In the genomic region with DNA sequence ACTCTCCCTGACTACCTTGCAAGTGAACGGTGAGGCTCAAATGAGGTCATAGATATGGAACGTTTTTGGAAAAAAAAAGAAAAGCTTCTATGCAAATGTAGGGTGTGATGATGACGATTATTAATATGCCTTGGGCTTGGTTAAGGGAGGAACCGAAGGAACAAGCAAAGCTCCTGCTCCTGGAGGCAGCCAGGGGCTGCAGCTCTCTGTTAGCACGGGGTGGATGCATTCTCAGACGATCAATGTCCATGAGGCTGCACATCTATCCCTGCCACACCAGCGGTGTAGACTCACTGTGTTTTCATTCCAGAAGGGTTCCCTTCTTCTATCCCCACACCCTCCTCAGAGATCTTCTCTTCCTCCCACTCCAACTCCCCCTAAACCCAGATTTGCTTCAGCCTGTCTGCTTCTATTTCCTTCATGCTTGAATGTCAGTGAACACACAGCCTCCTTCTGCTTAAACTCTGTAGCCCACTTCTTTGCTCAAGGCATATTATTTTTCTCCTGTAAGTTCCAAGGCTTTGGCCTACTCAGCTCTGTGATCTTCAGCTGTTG, we compare ENCODE assay signal across 30 cellular contexts. TPM values are rescaled to one million over a fixed set of nuclear protein-coding genes. Genes with fewer than 3 reads are reported as not detected.
DNase-seq lines count a peak whose midpoint lies in the region; ATAC-seq, FAIRE-seq and TF ChIP-seq lines count a peak whose summit lies in the region.
"Had no signal": no experiment of that assay in that cellular context is flagged by ENCODE, and none has a peak within 500 bp of the region (broad histone marks: within the 10 kb centered on the region; RNA-seq: fewer than 3 reads in every experiment).

No MANE protein-coding gene starts in this region.

- no peak overlapping the region for H3K18ac ChIP-seq in H1 (ENCODE audit: extremely low read depth, low read length)

- H3K27me3 ChIP-seq in H1 (replicated peaks in 1 of 4; ENCODE audit: control insufficient read depth in 3 of 4, extremely low read depth in 1 of 4, insufficient read depth in 3 of 4, low read length in 3 of 4) (0 out of 7 replicates have a peak, but pooled peaks cover 0 to 2% (median 0%) of the 10 kb centered on the region in 4 experiments), parathyroid adenoma (ENCODE audit: control insufficient read depth, insufficient read depth, low read length) (no peaks in the 10 kb centered on the region)
- H3K27me3 ChIP-seq: BLaER1 treated with 17β-estradiol and CSF1 and Interleukin-3, amounts not matched to agents 10 nM and 100 nM; pancreas; upper lobe of left lung had no signal

- no peak overlapping the region for H2BK120ac ChIP-seq in H1 (replicated peaks; ENCODE audit: low read depth, low read length)

- no peak overlapping the region for H4K8ac ChIP-seq in H1 (ENCODE audit: extremely low read depth, insufficient read depth, low read length)

- H3K4me1 ChIP-seq in HEK293 (ENCODE audit: control insufficient read depth, insufficient read depth, low read length) (no peaks in the 10 kb centered on the region), OCI-LY7 (ENCODE audit: insufficient read depth, low read length, poor library complexity, severe bottlenecking) (peaks cover 4% of the 10 kb centered on the region), H1 (replicated peaks in 1 of 4; ENCODE audit: control insufficient read depth in 3 of 4, insufficient read depth in 4 of 4, low read length in 3 of 4) (no peaks in the 10 kb centered on the region), parathyroid adenoma (peaks cover 12% of the 10 kb centered on the region)
- H3K4me1 ChIP-seq: pancreas, spleen, upper lobe of left lung had no signal

- H3K4ac ChIP-seq in H1 (replicated peaks; ENCODE audit: insufficient read length, low read depth, low read length): no peak overlapping the region

- 79% methylated on average over 7 of the region's 7 CpGs; no CpG with 5 or more reads in 1 of the 2 experiments for WGBS in H1 (ENCODE audit: extremely low coverage in 1 of 2, insufficient coverage in 1 of 2, insufficient read length in 1 of 2, insufficient replicate concordance in 2 of 2, low coverage in 1 of 2, low lambda C conversion rate in 2 of 2, missing lambda C conversion rate in 1 of 2), 2 experiments

- intact Hi-C loops in OCI-LY7 (cut with micrococcal nuclease; ENCODE audit: unreplicated experiment): no loop called here

- H3K4me2 ChIP-seq in OCI-LY7 (ENCODE audit: low read length) (no peak overlapping the region), H1 (ENCODE audit: insufficient read depth in 1 of 2, low read depth in 2 of 2, low read length in 2 of 2) (no peak overlapping the region), parathyroid adenoma (ENCODE audit: low read length) (no peak overlapping the region)
- H3K4me2 ChIP-seq: BLaER1 treated with 17β-estradiol and CSF1 and Interleukin-3, amounts not matched to agents 10 nM and 100 nM; PC-9 had no signal

- H3K9me3 ChIP-seq in HEK293 (ENCODE audit: control insufficient read depth, insufficient read depth, low read depth, low read length) (no peaks in the 10 kb centered on the region), OCI-LY7 (ENCODE audit: low read length) (no peaks in the 10 kb centered on the region), H1 (ENCODE audit: insufficient read depth in 2 of 2, low read depth in 1 of 2, low read length in 1 of 2) (no peaks in the 10 kb centered on the region), parathyroid adenoma (ENCODE audit: control insufficient read depth, low read length) (no peaks in the 10 kb centered on the region)
- H3K9me3 ChIP-seq: pancreas, upper lobe of left lung had no signal

- no peak for FAIRE-seq in H1 (lab: Jason Lieb, UNC)
- FAIRE-seq: astrocyte, GM19239, keratinocyte, pancreas had no signal

- no peak overlapping the region for H2BK15ac ChIP-seq in H1 (ENCODE audit: low read length)

- H4K20me1 ChIP-seq in OCI-LY7 (ENCODE audit: insufficient read depth, low read length): no peaks in the 10 kb centered on the region
- no peaks in the 10 kb centered on the region for H4K20me1 ChIP-seq in H1 (replicated peaks in 1 of 2; ENCODE audit: control insufficient read depth in 1 of 2, insufficient read depth in 2 of 2, low read length in 2 of 2)
- H4K20me1 ChIP-seq: BLaER1 treated with 17β-estradiol and CSF1 and Interleukin-3, amounts not matched to agents 10 nM and 100 nM had no signal

- no peak overlapping the region for H4K5ac ChIP-seq in H1 (ENCODE audit: insufficient read length, low read depth, low read length)

- no peak for TF ChIP-seq EP300 in H1 (IDR thresholded peaks at IDR 0.05; ENCODE audit: borderline replicate concordance in 1 of 2, low read depth in 2 of 2, low read length in 2 of 2)

- CTCF ChIA-PET in HEK293 (lab: Yijun Ruan, JAX) (interaction anchor here (0.6 to 1.9 kb wide), 2 partner anchors 23 to 138 kb away, joined by 3 to 8 read pairs; no protein-coding TSS in a partner anchor), OCI-LY7 (lab: Charles Lee; ENCODE audit: unreplicated experiment) (interaction anchor here (0.6 kb wide), 1 partner anchor 494 kb away, joined by 3 read pairs; no protein-coding TSS in a partner anchor), H1 (lab: Charles Lee; ENCODE audit: partially characterized antibody) (interaction anchor here (0.6 to 1.5 kb wide), 7 partner anchors 10 to 43 kb away, joined by 3 to 6 read pairs (median 3); no protein-coding TSS in a partner anchor)

- no peak overlapping the region for H2BK12ac ChIP-seq in H1 (ENCODE audit: low read depth, low read length)

- no peak for TF ChIP-seq RAD21 in H1 (IDR thresholded peaks at IDR 0.05 in 1 of 2, conservative IDR thresholded peaks at IDR 0.05 in 1 of 2; ENCODE audit: low read depth in 2 of 2, low read length in 2 of 2)

- no TSS peak for BruUV-seq in OCI-LY7 (replicated peaks; lab: Mats Ljungman, UMichigan)

- no peak for DNase-seq in OCI-LY7 (ENCODE audit: low spot score)
- DNase-seq in H1 (ENCODE audit: low read depth in 1 of 2, low spot score in 2 of 2): no peak
- DNase-seq in NCI-H1105 treated with DMSO at 0.1 percent for 48 hours (lab: John Stamatoyannopoulos, UW): no peak
- DNase-seq in NCI-H774 (lab: John Stamatoyannopoulos, UW): no peak
- DNase-seq: activated CD4-positive, alpha-beta T cell treated with anti-CD3 and anti-CD28 coated beads for 48 hours; activated gamma-delta T cell; activated naive CD8-positive, alpha-beta T cell treated with anti-CD3 and anti-CD28 coated beads, Interleukin-2, amount 10 ng/mL, durations not matched to agents 7 days and 5 days; activated T-cell treated with anti-CD3 and anti-CD28 coated beads, Interleukin-2, amount 50 U/mL, for 1 hour; COR-L47; DMS53; naive thymus-derived CD4-positive, alpha-beta T cell; NCI-H2029; pancreas; PC-9; right cardiac atrium; spleen; stimulated activated CD4-positive, alpha-beta T cell treated with anti-CD3 and anti-CD28 coated beads, Interleukin-2, amount 100 ng/mL, for 48 hours; T1000; upper lobe of left lung; WERI-Rb-1 had no signal

- no peak overlapping the region for H3K56ac ChIP-seq in H1 (replicated peaks; ENCODE audit: insufficient read length, low read depth, low read length)

- no peak for ATAC-seq in HG02763 (IDR thresholded peaks at IDR 0.05; ENCODE audit: unreplicated experiment)
- ATAC-seq: naive thymus-derived CD4-positive, alpha-beta T cell; right cardiac atrium; Right ventricle myocardium inferior had no signal

- H2AFZ ChIP-seq in OCI-LY7 (ENCODE audit: low read length) (0 out of 2 replicates have a peak overlapping the region, but pooled peaks have one; percentile 24), H1 (ENCODE audit: low read length) (peak overlapping the region; percentile 72; the same call in 1 of the 2 replicates), parathyroid adenoma (peak overlapping the region; percentile 68)
- H2AFZ ChIP-seq: PC-9 had no signal

- no peaks in the 10 kb centered on the region for H3K79me1 ChIP-seq in H1 (ENCODE audit: low read depth, low read length)

- H3K14ac ChIP-seq in H1 (ENCODE audit: insufficient read length): no peak overlapping the region

- TF ChIP-seq CTCF in HEK293 (tag by site-specific recombination; IDR thresholded peaks at IDR 0.05) (no peak), OCI-LY7 (conservative IDR thresholded peaks at IDR 0.05; ENCODE audit: low read length) (no peak), H1 (IDR thresholded peaks at IDR 0.05; ENCODE audit: control extremely low read depth in 1 of 3, insufficient read depth in 1 of 3, low read depth in 1 of 3, low read length in 3 of 3) (no peak), parathyroid adenoma (IDR thresholded peaks at IDR 0.05) (no peak)

- no peaks in the 10 kb centered on the region for H3K23me2 ChIP-seq in H1 (ENCODE audit: low read depth, low read length)

- H3K9ac ChIP-seq in H1 (replicated peaks in 1 of 4; ENCODE audit: extremely low read depth in 1 of 4, low read depth in 3 of 4, low read length in 3 of 4) (no peak overlapping the region), parathyroid adenoma (no peak overlapping the region)
- H3K9ac ChIP-seq: BLaER1 treated with 17β-estradiol and CSF1 and Interleukin-3, amounts not matched to agents 10 nM and 100 nM had no signal

- H4K91ac ChIP-seq in H1 (replicated peaks; ENCODE audit: insufficient read length, low read length): no peak overlapping the region

- POLR2A ChIA-PET in HEK293 (lab: Yijun Ruan, JAX) (interaction anchor here (0.5 kb wide), 1 partner anchor 40 kb away, joined by 3 read pairs; no protein-coding TSS in a partner anchor), OCI-LY7 (lab: Charles Lee) (no interaction called here), H1 (lab: Charles Lee; ENCODE audit: partially characterized antibody) (no interaction called here)

- H3K4me3 ChIP-seq in HEK293 (ENCODE audit: low read depth, low read length): no peak overlapping the region
- no peak overlapping the region for H3K4me3 ChIP-seq in OCI-LY7 (ENCODE audit: low read depth, low read length, poor library complexity, severe bottlenecking)
- H3K4me3 ChIP-seq in H1 (ENCODE audit: extremely low read depth in 1 of 4, insufficient read depth in 2 of 4, low read depth in 3 of 4, low read length in 4 of 4): no peak overlapping the region
- H3K4me3 ChIP-seq in parathyroid adenoma (ENCODE audit: low read depth, low read length): peak overlapping the region; percentile 5
- H3K4me3 ChIP-seq: BLaER1 treated with 17β-estradiol and CSF1 and Interleukin-3, amounts not matched to agents 10 nM and 100 nM; pancreas; PC-9; spleen; upper lobe of left lung had no signal

- H3K79me2 ChIP-seq in OCI-LY7 (ENCODE audit: insufficient read depth, low read depth, low read length): no peaks in the 10 kb centered on the region
- H3K79me2 ChIP-seq in H1 (ENCODE audit: control insufficient read depth in 1 of 2, insufficient read depth in 2 of 2, low read length in 2 of 2): no peaks in the 10 kb centered on the region
- no peaks in the 10 kb centered on the region for H3K79me2 ChIP-seq in parathyroid adenoma

- no peak for TF ChIP-seq POLR2A in H1 (IDR thresholded peaks at IDR 0.05; ENCODE audit: control extremely low read depth in 1 of 2, low read depth in 2 of 2, low read length in 2 of 2)

- H3K27ac ChIP-seq in HEK293 (ENCODE audit: extremely low read depth, low read depth, low read length) (no peak overlapping the region), OCI-LY7 (ENCODE audit: low read depth, low read length, poor library complexity, severe bottlenecking) (no peak overlapping the region), H1 (ENCODE audit: low read depth, low read length) (no peak overlapping the region), parathyroid adenoma (peak overlapping the region; percentile 97)
- H3K27ac ChIP-seq: BLaER1 treated with 17β-estradiol and CSF1 and Interleukin-3, amounts not matched to agents 10 nM and 100 nM; pancreas; PC-9; spleen; upper lobe of left lung; WERI-Rb-1 had no signal

- no peak overlapping the region for H3K23ac ChIP-seq in H1 (ENCODE audit: insufficient read length)

- H2BK5ac ChIP-seq in H1 (ENCODE audit: low read depth, low read length): no peak overlapping the region

- H2BK20ac ChIP-seq in H1 (ENCODE audit: low read length): no peak overlapping the region

- no peaks in the 10 kb centered on the region for H3K9me2 ChIP-seq in OCI-LY7 (ENCODE audit: insufficient read depth, low read length)

- H2AK5ac ChIP-seq in H1 (ENCODE audit: low read depth, low read length): no peak overlapping the region

- no peaks in the 10 kb centered on the region for H3K36me3 ChIP-seq in HEK293 (ENCODE audit: control insufficient read depth in 2 of 2, insufficient read depth in 1 of 2, low read length in 2 of 2)
- no peaks in the 10 kb centered on the region for H3K36me3 ChIP-seq in OCI-LY7 (ENCODE audit: insufficient read depth, low read length)
- no peaks in the 10 kb centered on the region for H3K36me3 ChIP-seq in H1 (ENCODE audit: control insufficient read depth in 2 of 4, insufficient read depth in 4 of 4, low read length in 3 of 4)
- no peaks in the 10 kb centered on the region for H3K36me3 ChIP-seq in parathyroid adenoma (ENCODE audit: control insufficient read depth, insufficient read depth, low read length)
- H3K36me3 ChIP-seq: BLaER1 treated with 17β-estradiol and CSF1 and Interleukin-3, amounts not matched to agents 10 nM and 100 nM; pancreas; spleen; upper lobe of left lung; WERI-Rb-1 had no signal

RNA-seq across cellular contexts. Expression of a gene that starts 29.3 kb away (rescaled TPM):
- not detected in 2 replicates for total RNA-seq in OCI-LY7 (2014; rRNA removed; shearing (Covaris generic))
- total RNA-seq in OCI-LY7 (2022): not detected in 2 replicates
- total RNA-seq in H1 (2021; fragmentation: NEBNext Ultra II Directional; extraction: Animal tissue kit (Norgen Biotek cat#: 25700)): 0.82 and 1.1 TPM in 2 replicates
- polyA plus RNA-seq in H1 (2011; rRNA removed): 0.46 and 0.67 TPM in 2 replicates
- polyA plus RNA-seq in H1 (2011; cell fraction: cytosol; rRNA removed): 0.56 TPM
- polyA plus RNA-seq in H1 (2011; cell fraction: nucleus; rRNA removed): 0.43 TPM
- 0.37 to 0.79 TPM (median 0.56 TPM) in 4 replicates for polyA plus RNA-seq in H1 (2012, experiment 1 of 2)
- polyA plus RNA-seq in H1 (2012, experiment 2 of 2): 0.14 TPM
- 0.63 TPM for polyA plus RNA-seq in H1 (2013, experiment 1 of 2)
- polyA plus RNA-seq in H1 (2013, experiment 2 of 2): 0.64 TPM
- 0.41 and 0.61 TPM in 2 replicates for polyA minus RNA-seq in H1 (2011; rRNA and poly(A)+ RNA removed)
- 0.29 TPM for polyA minus RNA-seq in H1 (2011; cell fraction: cytosol; rRNA and poly(A)+ RNA removed)
- polyA minus RNA-seq in H1 (2011; cell fraction: nucleus; rRNA and poly(A)+ RNA removed): 0.70 TPM
- total RNA-seq: activated CD8-positive, alpha-beta memory T cell treated with anti-CD3 and anti-CD28 coated beads for 36 hours; activated naive CD8-positive, alpha-beta T cell treated with anti-CD3 and anti-CD28 coated beads, Interleukin-2, amount 10 ng/mL, durations not matched to agents 7 days and 5 days; naive thymus-derived CD4-positive, alpha-beta T cell; PC-9 had no signal
- polyA plus RNA-seq: IgD-negative memory B cell; naive thymus-derived CD4-positive, alpha-beta T cell had no signal

RNA-seq across cellular contexts. Expression of a gene that starts 57.8 kb away (rescaled TPM):
- total RNA-seq in OCI-LY7 (2014; rRNA removed; shearing (Covaris generic)): 15.9 and 19.6 TPM in 2 replicates
- total RNA-seq in OCI-LY7 (2022): 15.5 and 16.7 TPM in 2 replicates
- total RNA-seq in H1 (2021; fragmentation: NEBNext Ultra II Directional; extraction: Animal tissue kit (Norgen Biotek cat#: 25700)): 33.0 and 33.9 TPM in 2 replicates
- 13.2 and 14.1 TPM in 2 replicates for polyA plus RNA-seq in H1 (2011; rRNA removed)
- 18.8 TPM for polyA plus RNA-seq in H1 (2011; cell fraction: cytosol; rRNA removed)
- polyA plus RNA-seq in H1 (2011; cell fraction: nucleus; rRNA removed): 30.6 TPM
- polyA plus RNA-seq in H1 (2012, experiment 1 of 2): 22.1 to 27.4 TPM (median 26.9 TPM) in 4 replicates
- 5.6 TPM for polyA plus RNA-seq in H1 (2012, experiment 2 of 2)
- polyA plus RNA-seq in H1 (2013, experiment 1 of 2): 19.2 TPM
- polyA plus RNA-seq in H1 (2013, experiment 2 of 2): 17.2 TPM
- 25.4 and 30.3 TPM in 2 replicates for polyA minus RNA-seq in H1 (2011; rRNA and poly(A)+ RNA removed)
- polyA minus RNA-seq in H1 (2011; cell fraction: cytosol; rRNA and poly(A)+ RNA removed): 16.3 TPM
- 56.3 TPM for polyA minus RNA-seq in H1 (2011; cell fraction: nucleus; rRNA and poly(A)+ RNA removed)
